Comparison of ENCODE assay signal across 19 cellular contexts in genomic region chr6:21426841-21427490, GRCh38.
A peak's percentile ranks its signal among the peaks of the same experiment; 100 is the strongest.
DNase-seq lines count a peak whose midpoint lies in the region; ATAC-seq and TF ChIP-seq lines count a peak whose summit lies in the region.
"Had no signal": no experiment of that assay in that cellular context is flagged by ENCODE, and none has a peak within 500 bp of the region (broad histone marks: within the 10 kb centered on the region; RNA-seq: fewer than 3 reads in every experiment).

No MANE protein-coding gene starts in this region.

- TF ChIP-seq CTCF in AG09309 (IDR thresholded peaks at IDR 0.05; ENCODE audit: control insufficient read depth, insufficient read depth, low read depth, low read length, missing control alignments): no peak

- ATAC-seq in HG03571 (IDR thresholded peaks at IDR 0.05; ENCODE audit: unreplicated experiment): no peak
- no peak for ATAC-seq in GM19452 (IDR thresholded peaks at IDR 0.05; ENCODE audit: unreplicated experiment)
- ATAC-seq: body of pancreas had no signal

- DNase-seq in AG09309 (ENCODE audit: low read depth) (peak; percentile 14), M059J (ENCODE audit: low read depth) (peak; percentile 47), fibroblast of gingiva (ENCODE audit: low read depth) (peak; percentile 59), myocyte (ENCODE audit: low read depth) (peak; percentile 42)
- no peak for DNase-seq in stimulated activated naive CD4-positive, alpha-beta T cell (lab: John Stamatoyannopoulos, UW)
- no peak for DNase-seq in activated effector memory CD4-positive, alpha-beta T cell treated with anti-CD3 and anti-CD28 coated beads, Interleukin-2, amount 50 U/mL, for 16 hours
- DNase-seq: activated CD4-positive, alpha-beta memory T cell treated with anti-CD3 and anti-CD28 coated beads, Interleukin-2, amount 10 ng/mL, durations not matched to agents 7 days and 5 days; activated naive CD8-positive, alpha-beta T cell treated with anti-CD3 and anti-CD28 coated beads for 36 hours; body of pancreas; COR-L47; effector CD4-positive, alpha-beta T cell; KBM-7; naive B cell; NCI-H510A; occipital lobe; PC-9; SHP77 had no signal

- no peak overlapping the region for H3K4me3 ChIP-seq in AG09309 (ENCODE audit: control insufficient read depth, low read depth, low read length)
- H3K4me3 ChIP-seq: body of pancreas, PC-9 had no signal

Comparison
In these comparisons a context has a peak if more than half of its experiments do, and no peak if none do; other contexts are left out.
1. DNase-seq: peak in AG09309 (single experiment), M059J (single experiment), fibroblast of gingiva (single experiment) and myocyte (single experiment); none in stimulated activated naive CD4-positive, alpha-beta T cell (0 of 6) and activated effector memory CD4-positive, alpha-beta T cell treated with anti-CD3 and anti-CD28 coated beads, Interleukin-2, amount 50 U/mL, for 16 hours (single experiment).